ENCODE assay signal across 23 cellular contexts in the genomic region with DNA sequence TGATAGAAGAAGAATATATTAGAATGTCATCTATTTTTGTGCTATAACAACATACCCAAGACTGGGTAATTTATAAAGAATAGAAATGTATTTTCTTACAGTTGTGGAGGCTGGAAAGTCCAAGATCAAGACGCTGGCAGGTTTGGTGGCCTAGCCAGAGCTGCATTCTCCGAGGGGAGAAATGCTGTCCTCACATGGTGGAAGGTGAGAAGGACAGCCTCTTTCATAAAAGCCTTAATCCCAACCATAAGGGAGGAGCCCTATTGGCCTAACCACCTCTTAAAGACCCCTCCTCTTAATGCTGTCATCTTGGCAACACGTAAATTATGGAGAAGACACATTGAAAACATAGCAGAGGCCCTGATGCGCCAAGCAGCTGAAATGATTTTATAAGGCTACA.
DNase-seq lines count a peak whose midpoint lies in the region; ATAC-seq and TF ChIP-seq lines count a peak whose summit lies in the region.
"Had no signal": no experiment of that assay in that cellular context is flagged by ENCODE, and none has a peak within 500 bp of the region (broad histone marks: within the 10 kb centered on the region; RNA-seq: fewer than 3 reads in every experiment).

No MANE protein-coding gene starts in this region.

- no peaks in the 10 kb centered on the region for H4K20me1 ChIP-seq in PC-3 (ENCODE audit: low read length)
- no peaks in the 10 kb centered on the region for H4K20me1 ChIP-seq in GM23248 (ENCODE audit: insufficient read depth)

- ATAC-seq in PC-3, result peak; percentile 20; the same call in 1 of the 2 replicates
- ATAC-seq in activated CD8-positive, alpha-beta T cell treated with anti-CD3 and anti-CD28 coated beads for 36 hours, result no peak
- ATAC-seq in HG03442 (IDR thresholded peaks at IDR 0.05; ENCODE audit: unreplicated experiment), result no peak
- ATAC-seq: lower lobe of right lung had no signal

- peaks cover 2% of the 10 kb centered on the region for H3K27me3 Mint-ChIP-seq in activated CD8-positive, alpha-beta T cell treated with anti-CD3 and anti-CD28 coated beads for 36 hours

- H3K4me1 Mint-ChIP-seq in activated CD8-positive, alpha-beta T cell treated with anti-CD3 and anti-CD28 coated beads for 36 hours (ENCODE audit: low read depth), result no peaks in the 10 kb centered on the region

- TF ChIP-seq CTCF in AG04450 (IDR thresholded peaks at IDR 0.05; ENCODE audit: low read depth, low read length), result peak; percentile 30
- peak; percentile 42 for TF ChIP-seq CTCF in GM12864 (IDR thresholded peaks at IDR 0.05; ENCODE audit: low read depth, low read length, missing control alignments)
- peak; percentile 49 for TF ChIP-seq CTCF in PC-3 (conservative IDR thresholded peaks at IDR 0.05; ENCODE audit: low read depth, low read length)
- TF ChIP-seq CTCF in fibroblast of mammary gland (conservative IDR thresholded peaks at IDR 0.05; ENCODE audit: control insufficient read depth, insufficient read depth, low read depth, low read length), result peak; percentile 44
- no peak for TF ChIP-seq CTCF in activated CD8-positive, alpha-beta T cell treated with anti-CD3 and anti-CD28 coated beads for 36 hours (IDR thresholded peaks at IDR 0.05)

- H3K27ac ChIP-seq in AG04450 (ENCODE audit: low read depth, low read length), result no peak overlapping the region
- no peak overlapping the region for H3K27ac ChIP-seq in PC-3 (ENCODE audit: low read length)
- no peak overlapping the region for H3K27ac ChIP-seq in GM23248
- H3K27ac ChIP-seq: epithelial cell of prostate, lower lobe of right lung, RWPE1, tibial artery had no signal

- no peak overlapping the region for H3K4me3 ChIP-seq in AG04450 (ENCODE audit: low read depth, low read length)
- H3K4me3 ChIP-seq in GM12864 (ENCODE audit: low read depth, low read length), result no peak overlapping the region
- H3K4me3 ChIP-seq in PC-3 (ENCODE audit: low read length), result no peak overlapping the region
- no peak overlapping the region for H3K4me3 ChIP-seq in fibroblast of mammary gland (ENCODE audit: control insufficient read depth, low read depth, low read length)
- H3K4me3 ChIP-seq in GM23248, result no peak overlapping the region
- H3K4me3 ChIP-seq: lower lobe of right lung, tibial artery had no signal

- H3K9me2 ChIP-seq in PC-3 (replicated peaks; ENCODE audit: low read length), result no peaks in the 10 kb centered on the region
- no peaks in the 10 kb centered on the region for H3K9me2 ChIP-seq in GM23248 (ENCODE audit: insufficient read depth)

- H3K36me3 ChIP-seq in PC-3 (ENCODE audit: low read depth, low read length) (no peaks in the 10 kb centered on the region), GM23248 (ENCODE audit: low read depth) (no peaks in the 10 kb centered on the region)
- H3K36me3 ChIP-seq: lower lobe of right lung, tibial artery had no signal

- peaks cover 1% of the 10 kb centered on the region for H3K9me3 Mint-ChIP-seq in activated CD8-positive, alpha-beta T cell treated with anti-CD3 and anti-CD28 coated beads for 36 hours
- H3K9me3 Mint-ChIP-seq: activated T-helper 1 cell treated with anti-CD3 and anti-CD28 coated beads, Interleukin-12 subunit alpha, Interleukin-12 subunit beta, Interleukin-2, Interleukin-4 antibody, amounts not matched to agents 30 ng/mL and 10 ng/mL and 1 ng/mL, durations not matched to agents 14 hours and 24 hours and 36 hours; T-helper 2 cell treated with Interferon-gamma antibody and Interleukin-4, amounts not matched to agents 5 μg/mL and 100 μg/mL, for 36 hours had no signal

- in situ Hi-C loops in GM23248 (cut with MboI), result no loop called here

- H3K27me3 ChIP-seq in AG04450 (ENCODE audit: control insufficient read depth, insufficient read depth, low read length) (no peaks in the 10 kb centered on the region), PC-3 (ENCODE audit: low read length) (no peaks in the 10 kb centered on the region), GM23248 (replicated peaks; ENCODE audit: insufficient read depth) (no peaks in the 10 kb centered on the region)

- BruUV-seq in PC-3 (replicated peaks; lab: Mats Ljungman, UMichigan), result no TSS peak

- H3K4me1 ChIP-seq in PC-3 (ENCODE audit: insufficient read depth, low read length) (peaks cover 11% of the 10 kb centered on the region), GM23248 (ENCODE audit: insufficient read depth) (peaks cover 5% of the 10 kb centered on the region; the same call in 1 of the 2 replicates)
- H3K4me1 ChIP-seq: lower lobe of right lung, tibial artery had no signal

- H3K9ac ChIP-seq in PC-3 (ENCODE audit: low read length) (no peak overlapping the region), GM23248 (no peak overlapping the region)

- H3K4me2 ChIP-seq in PC-3 (ENCODE audit: low read length) (no peak overlapping the region), GM23248 (ENCODE audit: unreplicated experiment) (no peak overlapping the region)

- no peak overlapping the region for H3K4me3 Mint-ChIP-seq in activated CD8-positive, alpha-beta T cell treated with anti-CD3 and anti-CD28 coated beads for 36 hours
- H3K4me3 Mint-ChIP-seq: activated T-helper 1 cell treated with anti-CD3 and anti-CD28 coated beads, Interleukin-12 subunit alpha, Interleukin-12 subunit beta, Interleukin-2, Interleukin-4 antibody, amounts not matched to agents 30 ng/mL and 10 ng/mL and 1 ng/mL, durations not matched to agents 14 hours and 24 hours and 36 hours; nephron; T-helper 2 cell treated with Interferon-gamma antibody and Interleukin-4, amounts not matched to agents 5 μg/mL and 100 μg/mL, for 36 hours had no signal

- H3K27ac Mint-ChIP-seq in activated CD8-positive, alpha-beta T cell treated with anti-CD3 and anti-CD28 coated beads for 36 hours, result no peak overlapping the region
- H3K27ac Mint-ChIP-seq: activated T-helper 1 cell treated with anti-CD3 and anti-CD28 coated beads, Interleukin-12 subunit alpha, Interleukin-12 subunit beta, Interleukin-2, Interleukin-4 antibody, amounts not matched to agents 30 ng/mL and 10 ng/mL and 1 ng/mL, durations not matched to agents 14 hours and 24 hours and 36 hours; nephron; T-helper 2 cell treated with Interferon-gamma antibody and Interleukin-4, amounts not matched to agents 5 μg/mL and 100 μg/mL, for 36 hours had no signal

- WGBS in GM23248 (ENCODE audit: low coverage in 1 of 2, low lambda C conversion rate in 2 of 2, missing lambda C conversion rate in 2 of 2), 2 experiments, result 88 to 97% methylated on average over 4 of the region's 4 CpGs

- H3K9me3 ChIP-seq in AG04450 (ENCODE audit: control insufficient read depth, insufficient read depth, low read length), result no peaks in the 10 kb centered on the region
- no peaks in the 10 kb centered on the region for H3K9me3 ChIP-seq in PC-3 (ENCODE audit: low read length)
- H3K9me3 ChIP-seq in GM23248 (ENCODE audit: low read depth), result no peaks in the 10 kb centered on the region
- H3K9me3 ChIP-seq: lower lobe of right lung, tibial artery had no signal

- H2AFZ ChIP-seq in PC-3 (ENCODE audit: low read length) (no peak overlapping the region), GM23248 (no peak overlapping the region)

- POLR2A ChIA-PET in AG04450 (lab: Yijun Ruan, JAX), result no interaction called here
- POLR2A ChIA-PET in PC-3 (lab: Charles Lee; ENCODE audit: unreplicated experiment), result no interaction called here
- POLR2A ChIA-PET in activated CD8-positive, alpha-beta T cell treated with anti-CD3 and anti-CD28 coated beads for 36 hours (lab: Charles Lee), result no interaction called here

- intact Hi-C loops in PC-3 (cut with micrococcal nuclease), result no loop called here
- intact Hi-C loops in activated CD8-positive, alpha-beta T cell treated with anti-CD3 and anti-CD28 coated beads for 36 hours (cut with micrococcal nuclease), result no loop called here

- no peaks in the 10 kb centered on the region for H3K36me3 Mint-ChIP-seq in activated CD8-positive, alpha-beta T cell treated with anti-CD3 and anti-CD28 coated beads for 36 hours (ENCODE audit: low read depth)

- no peak for DNase-seq in AG04450 (ENCODE audit: low read depth, low spot score)
- DNase-seq in GM12864 (ENCODE audit: low read depth), result no peak
- DNase-seq in PC-3, result peak; percentile 19
- no peak for DNase-seq in fibroblast of mammary gland (ENCODE audit: low read depth)
- no peak for DNase-seq in GM23248
- no peak for DNase-seq in stimulated activated CD4-positive, alpha-beta T cell treated with anti-CD3 and anti-CD28 coated beads, Interleukin-15, amount 100 ng/mL, for 24 hours
- DNase-seq in activated CD8-positive, alpha-beta T cell treated with anti-CD3 and anti-CD28 coated beads for 36 hours, result no peak
- DNase-seq: activated CD4-positive, alpha-beta T cell treated with anti-CD3 and anti-CD28 coated beads, Interleukin-2, amount 50 U/mL, for 1 hour; GOT3; hypothalamus; KBM-7; lower lobe of right lung; NCI-H1417 treated with DMSO at 0.1 percent for 48 hours; NCI-H510A; retina; stimulated activated CD4-positive, alpha-beta T cell treated with anti-CD3 and anti-CD28 coated beads, Interleukin-2, amount 100 ng/mL, for 48 hours; tibial artery had no signal

- H3F3A ChIP-seq in PC-3 (ENCODE audit: low read length, unreplicated experiment) (no peaks in the 10 kb centered on the region), GM23248 (ENCODE audit: insufficient read depth) (peaks cover 4% of the 10 kb centered on the region; the same call in 1 of the 2 replicates)

- CTCF ChIA-PET in AG04450 (lab: Charles Lee), result no interaction called here
- CTCF ChIA-PET in PC-3 (lab: Charles Lee), result no interaction called here
- CTCF ChIA-PET in activated CD8-positive, alpha-beta T cell treated with anti-CD3 and anti-CD28 coated beads for 36 hours (lab: Charles Lee), result no interaction called here

- H3K79me2 ChIP-seq in PC-3 (ENCODE audit: low read length) (no peaks in the 10 kb centered on the region), GM23248 (ENCODE audit: insufficient read depth) (no peaks in the 10 kb centered on the region)
